ENCODE assay signal across 8 cellular contexts in the genomic region with DNA sequence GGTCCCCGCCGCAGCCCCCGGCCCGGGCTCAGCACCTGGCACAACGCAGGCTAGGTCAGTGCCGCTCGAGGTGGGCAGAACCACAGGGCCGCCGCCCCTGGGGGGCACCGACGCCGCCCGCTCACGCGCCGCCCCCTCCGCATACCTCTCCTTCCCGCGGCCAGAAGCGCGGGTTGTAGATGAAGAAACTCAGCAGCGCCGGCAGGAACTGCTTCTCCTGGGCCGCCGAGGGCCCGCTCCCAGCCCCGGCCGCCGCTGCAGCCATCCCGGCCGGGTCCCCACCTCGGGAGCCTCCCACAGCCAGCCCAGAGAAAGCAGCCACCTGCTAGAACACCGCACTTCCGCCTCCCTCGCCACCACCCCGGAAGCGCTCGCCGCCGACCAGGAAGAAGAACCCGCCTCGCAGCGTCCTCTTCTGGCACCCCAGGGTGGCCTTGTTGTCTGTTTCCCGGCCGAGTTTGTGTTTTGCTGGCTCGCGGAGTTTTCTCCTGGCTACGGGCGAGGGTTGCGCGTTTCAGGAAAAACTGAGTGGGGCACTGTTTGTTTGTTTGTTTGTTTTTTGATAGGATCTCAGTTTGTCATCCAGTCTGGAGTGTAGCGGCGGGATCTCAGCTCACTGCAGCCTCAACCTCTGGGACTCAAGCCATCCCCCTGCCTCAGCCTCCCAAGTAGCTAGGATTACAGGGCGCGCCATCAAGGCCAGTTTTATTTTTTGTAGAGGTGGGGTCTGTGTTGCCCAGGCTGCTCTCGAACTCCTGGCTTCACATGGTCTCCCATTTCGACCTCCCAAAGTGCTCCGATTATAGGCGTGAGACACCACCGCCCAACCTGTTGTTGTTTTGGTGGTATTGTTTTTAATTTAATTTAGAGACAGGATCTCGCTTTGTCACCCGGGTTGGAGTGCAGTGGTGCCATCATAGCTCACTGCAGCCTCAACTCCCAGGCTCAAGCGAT. TPM values are rescaled to one million over a fixed set of nuclear protein-coding genes. Genes with fewer than 3 reads are reported as not detected.
DNase-seq lines count a peak whose midpoint lies in the region; ATAC-seq and TF ChIP-seq lines count a peak whose summit lies in the region.

No MANE protein-coding gene starts in this region.

- peaks cover 0 to 18% of the 10 kb centered on the region in 2 donors for H3K36me3 ChIP-seq in psoas muscle (ENCODE audit: insufficient read depth in 1 of 2, low read depth in 1 of 2)
- peaks cover 0 to 5% of the 10 kb centered on the region in 2 donors for H3K36me3 ChIP-seq in vagina

- H3K27ac ChIP-seq in psoas muscle, result peak overlapping the region; percentile 70
- peak overlapping the region; percentile 62 for H3K27ac ChIP-seq in vagina

- 12 to 17% (median 15%) methylated on average over 43 to 63 of the region's 63 CpGs for WGBS in psoas muscle, 3 donors

- ATAC-seq in HG02610 (IDR thresholded peaks at IDR 0.05; ENCODE audit: unreplicated experiment) (peak; percentile 99), left ventricle myocardium superior (peak; percentile 99), psoas muscle (peak; percentile 89 to 98 (median 92))

- DNase-seq in NCI-H1092 treated with DMSO at 0.1 percent for 48 hours (lab: John Stamatoyannopoulos, UW), result peak; percentile 80
- peak; percentile 75 for DNase-seq in T follicular helper cell (ENCODE audit: low read depth)
- DNase-seq in amniotic stem cell (lab: John Stamatoyannopoulos, UW), result peak; percentile 7
- peak; percentile 87 for DNase-seq in left ventricle myocardium superior
- peak; percentile 80 to 89 for DNase-seq in psoas muscle
- no peak for DNase-seq in vagina (ENCODE audit: extremely low spot score in 2 of 2)

- H3K4me3 ChIP-seq in psoas muscle (peak overlapping the region; percentile 97), vagina (peak overlapping the region; percentile 78 to 96)

- intact Hi-C loops in left ventricle myocardium superior (cut with micrococcal nuclease), result no loop called here
- intact Hi-C loops in psoas muscle (cut with DNase I), result no loop called here
- intact Hi-C loops in vagina (cut with DNase I), result no loop called here

- H3K4me1 ChIP-seq in psoas muscle (no peaks in the 10 kb centered on the region), vagina (peaks cover 13% of the 10 kb centered on the region)

- no peak for TF ChIP-seq POLR2A in vagina (IDR thresholded peaks at IDR 0.05)

- no peaks in the 10 kb centered on the region for H3K9me3 ChIP-seq in psoas muscle
- H3K9me3 ChIP-seq in vagina, result no peaks in the 10 kb centered on the region

- TF ChIP-seq CTCF in GM12874 (IDR thresholded peaks at IDR 0.05; ENCODE audit: insufficient read depth, low read depth, low read length) (peak; percentile 71), psoas muscle (IDR thresholded peaks at IDR 0.05) (peak; percentile 5), vagina (IDR thresholded peaks at IDR 0.05) (no peak)

- no peaks in the 10 kb centered on the region for H3K27me3 ChIP-seq in psoas muscle (ENCODE audit: insufficient read depth in 3 of 3, low read length in 2 of 3)
- H3K27me3 ChIP-seq in vagina, result no peaks in the 10 kb centered on the region

RNA-seq across cellular contexts. Expression of a gene that starts 17.7 kb away (rescaled TPM):
- total RNA-seq in left ventricle myocardium superior (not detected), psoas muscle (not detected), vagina (not detected)
- not detected for polyA plus RNA-seq in psoas muscle

Comparison
In these comparisons a context has a peak if more than half of its experiments do, and no peak if none do; other contexts are left out.
1. CTCF ChIP-seq: peak in GM12874 (single experiment) and psoas muscle (single experiment); none in vagina (0 of 3).
2. DNase-seq: peak in NCI-H1092 treated with DMSO at 0.1 percent for 48 hours (single experiment), T follicular helper cell (single experiment), amniotic stem cell (single experiment), left ventricle myocardium superior (single experiment) and psoas muscle (2 of 2); none in vagina (0 of 2).
3. Peak in every context shown above with its lines, with median percentiles within 50 percentile points of each other: ATAC-seq.